ENCODE assay signal across 23 cellular contexts in genomic region chr1:104531990-104532389, GRCh38.
A peak's percentile ranks its signal among the peaks of the same experiment; 100 is the strongest.
DNase-seq lines count a peak whose midpoint lies in the region; ATAC-seq, FAIRE-seq and TF ChIP-seq lines count a peak whose summit lies in the region.
"Had no signal": no experiment of that assay in that cellular context is flagged by ENCODE, and none has a peak within 500 bp of the region (broad histone marks: within the 10 kb centered on the region; RNA-seq: fewer than 3 reads in every experiment).

No MANE protein-coding gene starts in this region.

- FAIRE-seq in A549 (lab: Jason Lieb, UNC) (no peak), frontal cortex (lab: Jason Lieb, UNC) (peak; percentile 51)
- FAIRE-seq: D721Med, GM12891, GM18507, H1 had no signal

- H4K8ac ChIP-seq in IMR-90 (ENCODE audit: low read depth in 2 of 2, low read length in 2 of 2): no peak overlapping the region

- no peak overlapping the region for H3K4me3 ChIP-seq in A549
- H3K4me3 ChIP-seq in IMR-90 (ENCODE audit: insufficient read depth, low read depth, low read length): no peak overlapping the region
- H3K4me3 ChIP-seq in gastrocnemius medialis: no peak overlapping the region
- H3K4me3 ChIP-seq: BLaER1 treated with 17β-estradiol and CSF1 and Interleukin-3, amounts not matched to agents 10 nM and 100 nM; GM23248 had no signal

- H3K27me3 ChIP-seq in IMR-90 (ENCODE audit: control insufficient read depth, insufficient read depth, low read length) (no peaks in the 10 kb centered on the region), gastrocnemius medialis (no peaks in the 10 kb centered on the region)
- H3K27me3 ChIP-seq: BE2C; BLaER1 treated with 17β-estradiol and CSF1 and Interleukin-3, amounts not matched to agents 10 nM and 100 nM had no signal

- H3K79me1 ChIP-seq in IMR-90 (ENCODE audit: low read depth in 1 of 2, low read length in 2 of 2): no peaks in the 10 kb centered on the region

- no peak overlapping the region for H4K91ac ChIP-seq in IMR-90 (ENCODE audit: insufficient read depth, low read depth, low read length)

- no peaks in the 10 kb centered on the region for H3K4me1 ChIP-seq in A549
- no peaks in the 10 kb centered on the region for H3K4me1 ChIP-seq in IMR-90 (ENCODE audit: control insufficient read depth, insufficient read depth, low read length)
- no peaks in the 10 kb centered on the region for H3K4me1 ChIP-seq in gastrocnemius medialis
- H3K4me1 ChIP-seq: BE2C; BLaER1 treated with 17β-estradiol and CSF1 and Interleukin-3, amounts not matched to agents 10 nM and 100 nM had no signal

- no peak overlapping the region for H2BK20ac ChIP-seq in IMR-90 (ENCODE audit: low read depth, low read length)

- no peak overlapping the region for H3K9ac ChIP-seq in IMR-90 (ENCODE audit: low read depth, low read length)
- H3K9ac ChIP-seq: BLaER1 treated with 17β-estradiol and CSF1 and Interleukin-3, amounts not matched to agents 10 nM and 100 nM; GM23248 had no signal

- no peak overlapping the region for H4K5ac ChIP-seq in IMR-90 (ENCODE audit: low read depth, low read length)

- no peak for ATAC-seq in A549
- ATAC-seq in IMR-90 (ENCODE audit: low read depth): no peak
- ATAC-seq in gastrocnemius medialis: no peak
- no peak for ATAC-seq in GM18873 (IDR thresholded peaks at IDR 0.05; ENCODE audit: low FRiP score, unreplicated experiment)

- no peak overlapping the region for H2BK15ac ChIP-seq in IMR-90 (ENCODE audit: low read depth, low read length)

- no peaks in the 10 kb centered on the region for H4K20me1 ChIP-seq in IMR-90 (ENCODE audit: insufficient read depth, low read length)
- H4K20me1 ChIP-seq: BLaER1 treated with 17β-estradiol and CSF1 and Interleukin-3, amounts not matched to agents 10 nM and 100 nM had no signal

- H3K36me3 ChIP-seq in IMR-90 (ENCODE audit: control insufficient read depth, insufficient read depth, low read length) (no peaks in the 10 kb centered on the region), gastrocnemius medialis (no peaks in the 10 kb centered on the region)
- H3K36me3 ChIP-seq: BE2C; BLaER1 treated with 17β-estradiol and CSF1 and Interleukin-3, amounts not matched to agents 10 nM and 100 nM had no signal

- H3K9me3 ChIP-seq in A549: no peaks in the 10 kb centered on the region
- H3K9me3 ChIP-seq in IMR-90 (ENCODE audit: control insufficient read depth, insufficient read depth, low read length): no peaks in the 10 kb centered on the region
- H3K9me3 ChIP-seq in gastrocnemius medialis: no peaks in the 10 kb centered on the region
- H3K9me3 ChIP-seq: BE2C; BLaER1 treated with 17β-estradiol and CSF1 and Interleukin-3, amounts not matched to agents 10 nM and 100 nM had no signal

- H2AK9ac ChIP-seq in IMR-90 (replicated peaks; ENCODE audit: low read depth, low read length, poor library complexity): no peak overlapping the region

- intact Hi-C loops in IMR-90 (cut with micrococcal nuclease) (no loop called here), gastrocnemius medialis (cut with DNase I; ENCODE audit: low total_unique reads) (no loop called here)

- H3K56ac ChIP-seq in IMR-90 (ENCODE audit: extremely low read depth, insufficient read depth, low read length): no peak overlapping the region

- H3K14ac ChIP-seq in IMR-90 (replicated peaks; ENCODE audit: low read depth, low read length): no peak overlapping the region

- no peak for DNase-seq in A549 (ENCODE audit: low read depth in 1 of 2, low spot score in 1 of 2)
- DNase-seq in IMR-90: no peak
- DNase-seq in frontal cortex (ENCODE audit: low spot score in 2 of 2): no peak
- no peak for DNase-seq in SHP77 (lab: John Stamatoyannopoulos, UW)
- no peak for DNase-seq in gastrocnemius medialis
- DNase-seq: ACHN; AML-193; BE2C; CD4-positive, alpha-beta T cell; CD8-positive, alpha-beta memory T cell; DMS 273 treated with DMSO at 0.1 percent for 48 hours; DMS79; EL; GF-D8; GM23248; H7; HCEC 1CT had no signal

- H3K4ac ChIP-seq in IMR-90 (ENCODE audit: low read depth, low read length): no peak overlapping the region

- H3K23ac ChIP-seq in IMR-90 (ENCODE audit: low read depth, low read length): no peak overlapping the region

- in situ Hi-C loops in IMR-90 (cut with MboI; ENCODE audit: low sequenced_read_pairs) (no loop called here), gastrocnemius medialis (cut with MboI; ENCODE audit: low sequenced_read_pairs in 4 of 4) (no loop called here)

- 44% methylated on average over 2 of the region's 2 CpGs for WGBS in A549 (ENCODE audit: missing lambda C conversion rate)
- no CpG with 5 or more reads among the region's 2 CpGs for WGBS in IMR-90 (ENCODE audit: extremely low coverage in 2 of 2, insufficient read length in 1 of 2), 2 experiments

- H3K9me1 ChIP-seq in IMR-90 (ENCODE audit: insufficient read depth, low read length): no peaks in the 10 kb centered on the region

- dilution Hi-C loops in IMR-90 (cut with HindIII; ENCODE audit: low sequenced_read_pairs, unreplicated experiment): no loop called here

- no peak overlapping the region for H2AK5ac ChIP-seq in IMR-90 (ENCODE audit: low read depth, low read length)

- BruUV-seq in IMR-90 (replicated peaks; lab: Mats Ljungman, UMichigan): no TSS peak

- no peak overlapping the region for H2BK120ac ChIP-seq in IMR-90 (ENCODE audit: low read depth, low read length)

- no peak overlapping the region for H3K27ac ChIP-seq in A549
- no peak overlapping the region for H3K27ac ChIP-seq in IMR-90 (ENCODE audit: insufficient read depth, low read length)
- no peak overlapping the region for H3K27ac ChIP-seq in gastrocnemius medialis
- H3K27ac ChIP-seq: BLaER1 treated with 17β-estradiol and CSF1 and Interleukin-3, amounts not matched to agents 10 nM and 100 nM; GM23248 had no signal

- H2AFZ ChIP-seq in IMR-90 (replicated peaks; ENCODE audit: low read length, poor library complexity): no peak overlapping the region
- H2AFZ ChIP-seq: GM23248 had no signal

- TF ChIP-seq POLR2A in A549 (IDR thresholded peaks at IDR 0.05; ENCODE audit: low read length): no peak
- TF ChIP-seq POLR2A in IMR-90 (IDR thresholded peaks at IDR 0.05; ENCODE audit: low read depth, low read length): no peak
- no peak for TF ChIP-seq POLR2A in gastrocnemius medialis (IDR thresholded peaks at IDR 0.05)

- TF ChIP-seq RAD21 in A549 (conservative IDR thresholded peaks at IDR 0.05 in 1 of 2, IDR thresholded peaks at IDR 0.05 in 1 of 2) (no peak), IMR-90 (IDR thresholded peaks at IDR 0.05; ENCODE audit: low read length) (no peak)

- H3K18ac ChIP-seq in IMR-90 (ENCODE audit: low read depth, low read length): no peak overlapping the region

- no peak for TF ChIP-seq CTCF in A549 (IDR thresholded peaks at IDR 0.05)
- no peak for TF ChIP-seq CTCF in IMR-90 (conservative IDR thresholded peaks at IDR 0.05; ENCODE audit: low read depth, low read length)
- TF ChIP-seq CTCF in gastrocnemius medialis (IDR thresholded peaks at IDR 0.05 in 4 of 5, conservative IDR thresholded peaks at IDR 0.05 in 1 of 5): no peak

- POLR2A ChIA-PET in A549 (lab: Yijun Ruan, JAX) (no interaction called here), IMR-90 (lab: Charles Lee; ENCODE audit: unreplicated experiment) (no interaction called here)

- H2BK5ac ChIP-seq in IMR-90 (ENCODE audit: low read depth, low read length, poor library complexity, severe bottlenecking): no peak overlapping the region

- TF ChIP-seq EP300 in A549 (IDR thresholded peaks at IDR 0.05): no peak

- CTCF ChIA-PET in A549 (lab: Yijun Ruan, JAX) (no interaction called here), IMR-90 (lab: Yijun Ruan, JAX) (no interaction called here)

- H3K4me2 ChIP-seq in A549: no peak overlapping the region
- H3K4me2 ChIP-seq in IMR-90 (ENCODE audit: low read depth, low read length): no peak overlapping the region
- H3K4me2 ChIP-seq: BLaER1 treated with 17β-estradiol and CSF1 and Interleukin-3, amounts not matched to agents 10 nM and 100 nM had no signal

TF ChIP-seq in A549, 52 proteins besides CTCF, POLR2A, EP300 and RAD21:
- TF ChIP-seq MAFK (IDR thresholded peaks at IDR 0.05; ENCODE audit: partially characterized antibody) (peak; percentile 25), PHF8 (IDR thresholded peaks at IDR 0.05; ENCODE audit: borderline replicate concordance, low read depth) (no peak), TP53 (CRISPR knock-in tag; IDR thresholded peaks at IDR 0.05) (no peak), ZFP36 (IDR thresholded peaks at IDR 0.05; ENCODE audit: borderline replicate concordance, partially characterized antibody) (no peak), RARB (CRISPR knock-in tag; IDR thresholded peaks at IDR 0.05) (no peak), BHLHE40 (IDR thresholded peaks at IDR 0.05; ENCODE audit: low read depth, low read length) (no peak), GATA3 (IDR thresholded peaks at IDR 0.05; ENCODE audit: borderline replicate concordance) (no peak)

TF ChIP-seq in IMR-90, 13 proteins besides CTCF, POLR2A, EP300 and RAD21:
- TF ChIP-seq FOS (IDR thresholded peaks at IDR 0.05; ENCODE audit: low read depth, low read length) (no peak), CHD1 (IDR thresholded peaks at IDR 0.05; ENCODE audit: low read depth, low read length) (no peak), MAFK (IDR thresholded peaks at IDR 0.05; ENCODE audit: low read depth, low read length) (peak; percentile 80), RCOR1 (IDR thresholded peaks at IDR 0.05; ENCODE audit: insufficient replicate concordance, low read length) (no peak), RFX5 (IDR thresholded peaks at IDR 0.05; ENCODE audit: low read depth, low read length) (no peak), SMC3 (IDR thresholded peaks at IDR 0.05; ENCODE audit: low read depth, low read length) (no peak)
